Comparison of ENCODE assay signal across 28 cellular contexts in the genomic region with DNA sequence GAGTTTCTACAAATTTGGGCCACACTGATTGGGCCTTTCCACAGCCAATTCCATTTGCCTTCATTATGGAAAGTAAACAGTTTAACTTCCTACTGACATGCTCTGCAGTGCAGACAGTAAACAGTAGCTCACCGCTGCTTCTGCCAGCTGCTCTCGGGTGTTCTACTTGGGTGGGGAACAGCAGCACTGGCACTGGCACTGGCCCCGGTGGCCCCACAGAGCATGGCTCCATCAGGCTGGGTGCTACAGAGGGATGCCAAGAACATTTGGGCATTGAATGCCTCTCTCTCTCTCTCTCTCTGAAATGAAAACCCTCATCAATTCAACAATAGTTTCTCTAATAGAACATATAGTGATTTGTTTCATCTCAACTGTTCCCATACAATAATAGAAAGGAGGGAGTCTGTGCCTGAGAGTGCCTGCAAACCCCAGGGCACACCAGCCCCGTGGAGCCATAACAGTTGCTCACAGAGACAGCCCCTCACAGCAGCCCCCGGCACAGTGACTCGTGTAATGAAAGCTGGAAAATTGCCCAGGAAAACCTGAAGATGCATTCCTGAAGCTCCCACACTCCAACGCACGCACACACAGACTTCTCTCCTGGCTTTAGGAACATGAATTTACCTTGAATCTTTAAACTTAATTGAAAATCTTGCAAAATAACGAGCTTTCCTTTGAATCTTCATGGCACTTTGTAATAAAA. TPM values are rescaled to one million over a fixed set of nuclear protein-coding genes. Genes with fewer than 3 reads are reported as not detected.
A peak's percentile ranks its signal among the peaks of the same experiment; 100 is the strongest.
DNase-seq lines count a peak whose midpoint lies in the region; ATAC-seq and TF ChIP-seq lines count a peak whose summit lies in the region.
"Had no signal": no experiment of that assay in that cellular context is flagged by ENCODE, and none has a peak within 500 bp of the region (broad histone marks: within the 10 kb centered on the region; RNA-seq: fewer than 3 reads in every experiment).

No MANE protein-coding gene starts in this region.

- peaks cover 6% of the 10 kb centered on the region for H3K27me3 Mint-ChIP-seq in neural crest cell (ENCODE audit: low read depth)

- ATAC-seq in PC-3: no peak
- ATAC-seq: HCT116, psoas muscle had no signal

- no peaks in the 10 kb centered on the region for H3K9me3 Mint-ChIP-seq in neural crest cell

- H3K36me3 Mint-ChIP-seq in neural crest cell (ENCODE audit: low read depth): no peaks in the 10 kb centered on the region

- H3K4me2 ChIP-seq in PC-3 (ENCODE audit: low read length): no peak overlapping the region
- H3K4me2 ChIP-seq: KMS-11 had no signal

- H2AFZ ChIP-seq in PC-3 (ENCODE audit: low read length): peak overlapping the region; percentile 36; the same call in 1 of the 2 replicates

- no peaks in the 10 kb centered on the region for H3K9me2 ChIP-seq in PC-3 (replicated peaks; ENCODE audit: low read length)

- H3K36me3 ChIP-seq in PC-3 (ENCODE audit: low read depth, low read length): no peaks in the 10 kb centered on the region
- H3K36me3 ChIP-seq: adrenal gland, esophagus squamous epithelium, left ventricle myocardium inferior, upper lobe of left lung, WERI-Rb-1 had no signal

- no peaks in the 10 kb centered on the region for H3F3A ChIP-seq in PC-3 (ENCODE audit: low read length, unreplicated experiment)

- H3K4me3 Mint-ChIP-seq in neural crest cell: no peak overlapping the region

- H4K20me1 ChIP-seq in PC-3 (ENCODE audit: low read length): no peaks in the 10 kb centered on the region

- no peak overlapping the region for H3K4me3 ChIP-seq in PC-3 (ENCODE audit: low read length)
- H3K4me3 ChIP-seq: adrenal gland, esophagus squamous epithelium, left ventricle myocardium inferior, psoas muscle, upper lobe of left lung had no signal

- H3K27ac Mint-ChIP-seq in neural crest cell (ENCODE audit: unreplicated experiment): peak overlapping the region; percentile 57

- BruUV-seq in PC-3 (replicated peaks; lab: Mats Ljungman, UMichigan): no TSS peak

- no peak for TF ChIP-seq CTCF in PC-3 (conservative IDR thresholded peaks at IDR 0.05; ENCODE audit: low read depth, low read length)
- TF ChIP-seq CTCF in neural crest cell (conservative IDR thresholded peaks at IDR 0.05): no peak

- H3K79me2 ChIP-seq in PC-3 (ENCODE audit: low read length): no peaks in the 10 kb centered on the region

- DNase-seq in DMS 273 (lab: John Stamatoyannopoulos, UW; ENCODE audit: unreplicated experiment): peak; percentile 6
- no peak for DNase-seq in DMS 273 treated with DMSO at 0.1 percent for 48 hours (lab: John Stamatoyannopoulos, UW)
- DNase-seq in PC-3: no peak
- no peak for DNase-seq in epithelial cell of prostate (ENCODE audit: low read depth, low spot score)
- DNase-seq in neural crest cell (ENCODE audit: low read depth, low spot score): no peak
- no peak for DNase-seq in UCSD-AML1 (lab: John Stamatoyannopoulos, UW; ENCODE audit: unreplicated experiment)
- no peak for DNase-seq in NCI-H446 treated with DMSO at 0.1 percent for 48 hours (lab: John Stamatoyannopoulos, UW)
- no peak for DNase-seq in A172 (ENCODE audit: low spot score)
- DNase-seq: activated CD4-positive, alpha-beta T cell treated with anti-CD3 and anti-CD28 coated beads, Interleukin-2, amount 50 U/mL, for 1 hour; activated gamma-delta T cell treated with Interleukin-2 at 50 U/mL for 16 hours; adrenal gland; Caco-2; effector CD4-positive, alpha-beta T cell; esophagus squamous epithelium; glutamatergic neuron; left ventricle myocardium inferior; NCI-H2107; NCI-H774; OCI-M1; psoas muscle; SHP77 treated with DMSO at 0.1 percent for 48 hours; stimulated activated CD4-positive, alpha-beta T cell treated with anti-CD3 and anti-CD28 coated beads, Interleukin-4, amount 100 ng/mL, for 4 hours; upper lobe of left lung; WERI-Rb-1 had no signal

- H3K4me1 Mint-ChIP-seq in neural crest cell: peaks cover 4% of the 10 kb centered on the region

- no peak overlapping the region for H3K9ac ChIP-seq in PC-3 (ENCODE audit: low read length)
- H3K9ac ChIP-seq: KMS-11 had no signal

- no peaks in the 10 kb centered on the region for H3K9me3 ChIP-seq in PC-3 (ENCODE audit: low read length)
- H3K9me3 ChIP-seq: adrenal gland, Caco-2, esophagus squamous epithelium, left ventricle myocardium inferior, psoas muscle, upper lobe of left lung had no signal

- H3K4me1 ChIP-seq in PC-3 (ENCODE audit: insufficient read depth, low read length): 0 out of 2 replicates have a peak, but pooled peaks cover 8% of the 10 kb centered on the region
- H3K4me1 ChIP-seq: adrenal gland, left ventricle myocardium inferior, psoas muscle, upper lobe of left lung had no signal

- POLR2A ChIA-PET in PC-3 (lab: Charles Lee; ENCODE audit: unreplicated experiment): no interaction called here

- CTCF ChIA-PET in PC-3 (lab: Charles Lee): no interaction called here

- intact Hi-C loops in PC-3 (cut with micrococcal nuclease): no loop called here

- H3K27me3 ChIP-seq in PC-3 (ENCODE audit: low read length): no peaks in the 10 kb centered on the region
- H3K27me3 ChIP-seq: upper lobe of left lung had no signal

- H3K27ac ChIP-seq in PC-3 (ENCODE audit: low read length) (no peak overlapping the region), epithelial cell of prostate (peak overlapping the region; percentile 51)
- H3K27ac ChIP-seq: 22Rv1, adrenal gland, KMS-11, left ventricle myocardium inferior, psoas muscle, upper lobe of left lung, WERI-Rb-1 had no signal

RNA-seq across cellular contexts. Expression of a gene that starts 38.2 kb away (rescaled TPM):
- total RNA-seq in PC-3 (2014; rRNA removed) (0.52 and 0.84 TPM in 2 replicates), neural crest cell (not detected in 2 replicates)
- not detected in 2 replicates for total RNA-seq in A172 (2014; rRNA removed; shearing (Covaris generic))
- total RNA-seq: Caco-2, HT1080, left ventricle myocardium inferior, psoas muscle, upper lobe of left lung had no signal
